In the genomic region with DNA sequence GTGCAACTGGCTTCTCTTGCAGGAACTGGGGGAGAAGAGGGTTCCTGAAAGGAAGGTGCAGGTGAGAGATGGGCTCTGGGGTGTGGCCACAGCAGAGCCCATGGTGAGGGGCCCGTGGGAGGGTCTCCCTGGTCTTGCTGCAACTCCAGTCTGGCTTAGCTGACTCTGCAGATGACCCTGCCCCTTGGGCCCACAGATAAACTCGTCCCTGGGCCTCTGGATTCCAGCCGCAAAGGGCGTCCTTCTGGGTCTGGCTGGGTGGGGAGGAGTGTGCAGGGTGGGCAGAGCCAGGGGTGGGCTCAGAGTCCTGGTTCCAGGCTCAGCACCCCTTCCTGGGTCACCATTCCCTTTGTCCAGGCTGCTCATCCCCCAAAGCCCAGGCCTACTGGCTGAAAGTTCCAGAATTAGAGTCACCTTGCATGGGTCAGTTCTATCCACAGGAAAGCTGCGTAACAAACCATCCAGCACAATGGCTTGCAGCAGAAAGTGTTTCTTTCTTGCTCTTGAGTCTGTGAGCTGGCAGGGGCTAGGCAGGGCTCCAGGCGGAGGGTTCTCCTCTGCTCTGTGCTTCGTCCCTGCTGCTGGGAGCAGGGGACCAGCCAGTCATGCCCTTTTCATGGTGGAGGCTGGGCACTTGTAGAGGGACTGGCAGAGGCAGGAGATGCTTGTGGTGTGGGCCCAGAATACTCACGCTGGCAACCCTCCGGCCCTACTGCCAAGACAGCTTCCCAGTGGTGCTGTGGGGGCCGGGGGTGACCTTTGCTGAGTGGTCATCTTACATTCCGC, we compare ENCODE assay signal across 32 cellular contexts. TPM values are rescaled to one million over a fixed set of nuclear protein-coding genes. Genes with fewer than 3 reads are reported as not detected.
"Had no signal": no experiment of that assay in that cellular context is flagged by ENCODE, and none has a peak within 500 bp of the region (broad histone marks: within the 10 kb centered on the region; RNA-seq: fewer than 3 reads in every experiment).

No MANE protein-coding gene starts in this region.

- FAIRE-seq: astrocyte, bronchial epithelial cell had no signal

- H3K9me3 ChIP-seq: adrenal gland had no signal

- H3K4me3 ChIP-seq: adrenal gland, esophagus muscularis mucosa, gastrocnemius medialis had no signal

- H3K4me1 ChIP-seq: adrenal gland, esophagus muscularis mucosa, foreskin keratinocyte, gastrocnemius medialis had no signal

- ATAC-seq: activated CD4-positive, alpha-beta T cell treated with anti-CD3 and anti-CD28 coated beads for 36 hours; activated CD8-positive, alpha-beta memory T cell treated with anti-CD3 and anti-CD28 coated beads, Interleukin-2, amount 10 ng/mL, durations not matched to agents 7 days and 5 days; activated CD8-positive, alpha-beta T cell treated with anti-CD3 and anti-CD28 coated beads, Interleukin-2, amount 10 ng/mL, durations not matched to agents 7 days and 5 days; activated naive CD8-positive, alpha-beta T cell treated with anti-CD3 and anti-CD28 coated beads, Interleukin-2, amount 50 U/mL, for 24 hours; effector memory CD8-positive, alpha-beta T cell; foreskin keratinocyte; gastrocnemius medialis; T-helper 17 cell had no signal

- DNase-seq: activated CD4-positive, alpha-beta memory T cell treated with anti-CD3 and anti-CD28 coated beads for 36 hours; activated CD4-positive, alpha-beta T cell treated with anti-CD3 and anti-CD28 coated beads for 36 hours; activated CD4-positive, alpha-beta T cell treated with anti-CD3 and anti-CD28 coated beads, Interleukin-2, amount 10 ng/mL, durations not matched to agents 24 days and 14 days; activated CD4-positive, CD25-positive, alpha-beta regulatory T cell; activated CD4-positive, CD25-positive, alpha-beta regulatory T cell treated with anti-CD3 and anti-CD28 coated beads, Interleukin-2, amount 50 U/mL, for 72 hours; activated CD8-positive, alpha-beta memory T cell treated with anti-CD3 and anti-CD28 coated beads, Interleukin-2, amount 10 ng/mL, durations not matched to agents 7 days and 5 days; activated CD8-positive, alpha-beta memory T cell treated with anti-CD3 and anti-CD28 coated beads, Interleukin-2, amount 50 U/mL, for 4 hours; activated CD8-positive, alpha-beta T cell treated with anti-CD3 and anti-CD28 coated beads, Interleukin-2, amount 10 ng/mL, durations not matched to agents 7 days and 5 days; activated effector memory CD4-positive, alpha-beta T cell treated with anti-CD3 and anti-CD28 coated beads, Interleukin-2, amount 50 U/mL, for 16 hours; activated naive CD4-positive, alpha-beta T cell treated with anti-CD3 and anti-CD28 coated beads for 36 hours; activated naive CD8-positive, alpha-beta T cell treated with anti-CD3 and anti-CD28 coated beads for 36 hours; activated naive CD8-positive, alpha-beta T cell treated with anti-CD3 and anti-CD28 coated beads, Interleukin-2, amount 50 U/mL, for 24 hours; activated T-cell treated with anti-CD3 and anti-CD28 coated beads, Interleukin-2, amount 50 U/mL, for 1 hour; activated T-cell treated with anti-CD3 and anti-CD28 coated beads, Interleukin-2, amount 50 U/mL, for 48 hours; adrenal gland; brain microvascular endothelial cell; cortex of kidney; dermis blood vessel endothelial cell; effector CD4-positive, alpha-beta T cell; effector memory CD8-positive, alpha-beta T cell; erythroblast; foreskin keratinocyte; gastrocnemius medialis; T-helper 1 cell; T-helper 17 cell; T1000 had no signal

- H3K36me3 ChIP-seq: adrenal gland, brain microvascular endothelial cell, esophagus muscularis mucosa, gastrocnemius medialis had no signal

- H3K27ac ChIP-seq: adrenal gland, brain microvascular endothelial cell, esophagus muscularis mucosa, foreskin keratinocyte, gastrocnemius medialis had no signal

RNA-seq across cellular contexts. Expression of gene ADRA2C, which starts 43.5 kb away (rescaled TPM):
- total RNA-seq: activated CD4-positive, alpha-beta memory T cell treated with anti-CD3 and anti-CD28 coated beads for 36 hours; activated CD4-positive, alpha-beta T cell treated with anti-CD3 and anti-CD28 coated beads for 36 hours; activated CD4-positive, alpha-beta T cell treated with anti-CD3 and anti-CD28 coated beads, Interleukin-2, amount 10 ng/mL, durations not matched to agents 24 days and 14 days; activated CD8-positive, alpha-beta memory T cell treated with anti-CD3 and anti-CD28 coated beads for 36 hours; activated CD8-positive, alpha-beta memory T cell treated with anti-CD3 and anti-CD28 coated beads, Interleukin-2, amount 10 ng/mL, durations not matched to agents 7 days and 5 days; activated CD8-positive, alpha-beta T cell treated with anti-CD3 and anti-CD28 coated beads, Interleukin-2, amount 10 ng/mL, durations not matched to agents 7 days and 5 days; activated naive CD4-positive, alpha-beta T cell treated with anti-CD3 and anti-CD28 coated beads for 36 hours; activated naive CD8-positive, alpha-beta T cell treated with anti-CD3 and anti-CD28 coated beads for 36 hours; activated T-helper 1 cell treated with anti-CD3 and anti-CD28 coated beads, Interleukin-12 subunit alpha, Interleukin-12 subunit beta, Interleukin-2, Interleukin-4 antibody, amounts not matched to agents 30 ng/mL and 10 ng/mL and 1 ng/mL, durations not matched to agents 14 hours and 24 hours and 36 hours; activated T-helper 2 cell treated with anti-CD3 and anti-CD28 coated beads, Interferon-gamma antibody, Interleukin-2, Interleukin-4, amounts not matched to agents 10 μg/mL and 5 μg/mL and 100 μg/mL, durations not matched to agents 14 hours and 24 hours and 36 hours; T-helper 17 cell had no signal
